Comparison of ENCODE assay signal across 10 cellular contexts in genomic region chr2:36389081-36389480, GRCh38. TPM values are rescaled to one million over a fixed set of nuclear protein-coding genes. Genes with fewer than 3 reads are reported as not detected.
DNase-seq lines count a peak whose midpoint lies in the region; ATAC-seq and TF ChIP-seq lines count a peak whose summit lies in the region.
"Had no signal": no experiment of that assay in that cellular context is flagged by ENCODE, and none has a peak within 500 bp of the region (broad histone marks: within the 10 kb centered on the region; RNA-seq: fewer than 3 reads in every experiment).

No MANE protein-coding gene starts in this region.

- no peaks in the 10 kb centered on the region for H3K9me3 ChIP-seq in Caco-2
- H3K9me3 ChIP-seq in gastroesophageal sphincter, result no peaks in the 10 kb centered on the region
- no peaks in the 10 kb centered on the region for H3K9me3 ChIP-seq in neural cell (ENCODE audit: low read length)
- H3K9me3 ChIP-seq in Peyer's patch, result no peaks in the 10 kb centered on the region
- H3K9me3 ChIP-seq in suprapubic skin, result no peaks in the 10 kb centered on the region
- H3K9me3 ChIP-seq: BE2C had no signal

- H3K4me3 Mint-ChIP-seq in Caco-2 (ENCODE audit: unreplicated experiment), result no peak overlapping the region
- H3K4me3 Mint-ChIP-seq: activated CD8-positive, alpha-beta T cell treated with anti-CD3 and anti-CD28 coated beads for 36 hours had no signal

- no peaks in the 10 kb centered on the region for H4K20me1 ChIP-seq in neural cell (ENCODE audit: insufficient read depth)

- peaks cover 48% of the 10 kb centered on the region for H3K4me1 Mint-ChIP-seq in Caco-2 (ENCODE audit: low read depth, unreplicated experiment)

- POLR2A ChIA-PET in Caco-2 (lab: Charles Lee), result interaction anchor here (0.6 kb wide), 1 partner anchor 118 kb away, joined by 3 read pairs; no protein-coding TSS in a partner anchor

- no peaks in the 10 kb centered on the region for H3F3A ChIP-seq in neural cell (ENCODE audit: insufficient read depth, low read length, poor library complexity, severe bottlenecking)

- ATAC-seq in SK-N-SH treated with all-trans-retinoic acid at 6 μM for 48 hours (peak; percentile 54), gastroesophageal sphincter (no peak)
- ATAC-seq in stimulated activated naive CD8-positive, alpha-beta T cell treated with anti-CD3 and anti-CD28 coated beads, Interleukin-15, Interleukin-2, amounts not matched to agents 100 U/mL and 50 U/mL, for 24 hours, result no peak
- ATAC-seq: activated CD8-positive, alpha-beta T cell treated with anti-CD3 and anti-CD28 coated beads for 36 hours had no signal

- H3K27me3 Mint-ChIP-seq in Caco-2 (ENCODE audit: insufficient read depth, unreplicated experiment), result no peaks in the 10 kb centered on the region
- H3K27me3 Mint-ChIP-seq: activated CD8-positive, alpha-beta T cell treated with anti-CD3 and anti-CD28 coated beads for 36 hours had no signal

- H3K4me3 ChIP-seq in Caco-2 (ENCODE audit: low read depth, low read length) (no peak overlapping the region), gastroesophageal sphincter (no peak overlapping the region), neural cell (ENCODE audit: low read length) (peak overlapping the region; percentile 21), Peyer's patch (no peak overlapping the region), suprapubic skin (no peak overlapping the region)

- H3K9me2 ChIP-seq in neural cell (ENCODE audit: insufficient read depth, low read length), result no peaks in the 10 kb centered on the region

- intact Hi-C loops in Caco-2 (cut with micrococcal nuclease; ENCODE audit: unreplicated experiment), result no loop called here

- peaks cover 80% of the 10 kb centered on the region for H3K36me3 Mint-ChIP-seq in Caco-2 (ENCODE audit: insufficient read depth, unreplicated experiment)

- DNase-seq in Caco-2 (no peak), Peyer's patch (no peak), NCI-H1694 (lab: John Stamatoyannopoulos, UW) (no peak), suprapubic skin (ENCODE audit: low spot score in 2 of 2) (no peak)
- DNase-seq in stimulated activated naive CD8-positive, alpha-beta T cell treated with anti-CD3 and anti-CD28 coated beads, Interleukin-15, Interleukin-2, amounts not matched to agents 100 U/mL and 50 U/mL, for 24 hours, result no peak
- DNase-seq: activated CD8-positive, alpha-beta T cell treated with anti-CD3 and anti-CD28 coated beads for 36 hours; BE2C had no signal

- no peak for TF ChIP-seq POLR2A in gastroesophageal sphincter (IDR thresholded peaks at IDR 0.05)
- no peak for TF ChIP-seq POLR2A in Peyer's patch (IDR thresholded peaks at IDR 0.05)
- no peak for TF ChIP-seq POLR2A in suprapubic skin (IDR thresholded peaks at IDR 0.05)

- no peak overlapping the region for H3K9ac ChIP-seq in neural cell (ENCODE audit: low read length)

- peak overlapping the region in 3 of 4 donors; percentile 14 to 36 (median 34) for H3K27ac ChIP-seq in gastroesophageal sphincter
- H3K27ac ChIP-seq in neural cell (ENCODE audit: low read length), result peak overlapping the region; percentile 29
- peak overlapping the region in 1 of 4 donors; percentile 48 for H3K27ac ChIP-seq in Peyer's patch
- no peak overlapping the region for H3K27ac ChIP-seq in suprapubic skin

- H3K27me3 ChIP-seq in Caco-2 (replicated peaks; ENCODE audit: control insufficient read depth, insufficient read depth, low read length) (no peaks in the 10 kb centered on the region), gastroesophageal sphincter (no peaks in the 10 kb centered on the region), neural cell (ENCODE audit: insufficient read depth, low read depth, low read length) (no peaks in the 10 kb centered on the region), Peyer's patch (no peaks in the 10 kb centered on the region), suprapubic skin (no peaks in the 10 kb centered on the region)

- H3K4me2 ChIP-seq in neural cell (ENCODE audit: low read length), result peak overlapping the region; percentile 34

- no peaks in the 10 kb centered on the region for H3K79me2 ChIP-seq in neural cell (replicated peaks; ENCODE audit: insufficient read depth, low read length)

- H3K4me1 ChIP-seq in Caco-2 (peaks cover 77% of the 10 kb centered on the region), gastroesophageal sphincter (peaks cover 6 to 53% (median 8%) of the 10 kb centered on the region in 3 donors), Peyer's patch (peaks cover 0 to 9% (median 0%) of the 10 kb centered on the region in 4 donors), suprapubic skin (peaks cover 16% of the 10 kb centered on the region)
- H3K4me1 ChIP-seq: BE2C had no signal

- BruUV-seq in Caco-2 (replicated peaks; lab: Mats Ljungman, UMichigan), result no TSS peak

- TF ChIP-seq RAD21 in neural cell (conservative IDR thresholded peaks at IDR 0.05), result no peak

- TF ChIP-seq EP300 in gastroesophageal sphincter (IDR thresholded peaks at IDR 0.05) (no peak), neural cell (conservative IDR thresholded peaks at IDR 0.05; ENCODE audit: poor library complexity, severe bottlenecking) (no peak), suprapubic skin (IDR thresholded peaks at IDR 0.05) (no peak)

- H3K36me3 ChIP-seq in Caco-2 (ENCODE audit: control insufficient read depth, insufficient read depth, low read length) (0 out of 2 replicates have a peak, but pooled peaks cover 1% of the 10 kb centered on the region), gastroesophageal sphincter (no peaks in the 10 kb centered on the region), neural cell (ENCODE audit: insufficient read depth, low read length) (no peaks in the 10 kb centered on the region), Peyer's patch (no peaks in the 10 kb centered on the region), suprapubic skin (no peaks in the 10 kb centered on the region)
- H3K36me3 ChIP-seq: BE2C had no signal

- CTCF ChIA-PET in Caco-2 (lab: Charles Lee), result no interaction called here

- H2AFZ ChIP-seq in neural cell (ENCODE audit: low read depth, low read length), result no peak overlapping the region

- peak overlapping the region; percentile 17 for H3K27ac Mint-ChIP-seq in Caco-2 (ENCODE audit: unreplicated experiment)
- H3K27ac Mint-ChIP-seq: activated CD8-positive, alpha-beta T cell treated with anti-CD3 and anti-CD28 coated beads for 36 hours had no signal

- TF ChIP-seq CTCF in Caco-2 (IDR thresholded peaks at IDR 0.05; ENCODE audit: insufficient read depth in 1 of 2, low read depth in 1 of 2, low read length in 1 of 2, severe bottlenecking in 1 of 2, unreplicated experiment in 1 of 2) (no peak), gastroesophageal sphincter (IDR thresholded peaks at IDR 0.05) (no peak), neural cell (IDR thresholded peaks at IDR 0.05; ENCODE audit: poor library complexity, severe bottlenecking) (no peak), Peyer's patch (IDR thresholded peaks at IDR 0.05) (no peak), suprapubic skin (IDR thresholded peaks at IDR 0.05) (no peak)

- WGBS in gastroesophageal sphincter (ENCODE audit: low coverage in 1 of 2), 2 donors, result 24 to 35% methylated on average over 4 of the region's 4 CpGs
- WGBS in suprapubic skin, result 49% methylated on average over 4 of the region's 4 CpGs

- no peaks in the 10 kb centered on the region for H3K9me3 Mint-ChIP-seq in Caco-2 (ENCODE audit: unreplicated experiment)
- H3K9me3 Mint-ChIP-seq: activated CD8-positive, alpha-beta T cell treated with anti-CD3 and anti-CD28 coated beads for 36 hours had no signal

TF ChIP-seq in SK-N-SH treated with all-trans-retinoic acid at 6 μM for 48 hours, 23 proteins besides CTCF, POLR2A, EP300 and RAD21:
- TF ChIP-seq CSDC2 (CRISPR knock-in tag; IDR thresholded peaks at IDR 0.05), result peak; percentile 39; the same call in 1 of the 2 replicates
- TF ChIP-seq ISL1 (CRISPR knock-in tag; IDR thresholded peaks at IDR 0.05), result 0 out of 2 replicates have a peak, but pooled peaks have one; percentile 20
- TF ChIP-seq ZNF70 (CRISPR knock-in tag; IDR thresholded peaks at IDR 0.05), result no peak

TF ChIP-seq in neural cell, 6 proteins besides CTCF, POLR2A, EP300 and RAD21:
- TF ChIP-seq REST (IDR thresholded peaks at IDR 0.05; ENCODE audit: borderline replicate concordance) (peak; percentile 40), SMC3 (conservative IDR thresholded peaks at IDR 0.05; ENCODE audit: poor library complexity) (no peak), POLR2AphosphoS5 (IDR thresholded peaks at IDR 0.05) (no peak), MXI1 (conservative IDR thresholded peaks at IDR 0.05; ENCODE audit: poor library complexity, severe bottlenecking) (no peak), EZH2 (IDR thresholded peaks at IDR 0.05; ENCODE audit: borderline replicate concordance, insufficient read depth, low read length, poor library complexity, severe bottlenecking) (no peak), TAF1 (IDR thresholded peaks at IDR 0.05; ENCODE audit: low read depth) (no peak)
TF ChIP-seq in neural cell: peak in this region for 1.

RNA-seq across cellular contexts. Expression of gene CRIM1, which starts 33.5 kb away (rescaled TPM):
- total RNA-seq in Caco-2 (2022) (270 and 292 TPM in 2 replicates), gastroesophageal sphincter (100 to 1,000 TPM; 150 to 342 (median 203) TPM), Peyer's patch (100 to 1,000 TPM in 1 of 4 donors, 10 to 100 TPM in 3; 29.9 to 181 (median 63.6) TPM), suprapubic skin (100 to 1,000 TPM in 2 of 4 donors, 10 to 100 TPM in 2; 72.6 to 162 (median 112) TPM)
- 6.7 and 6.8 TPM in 2 replicates for polyA plus RNA-seq in neural cell
- 14.8 and 18.3 TPM in 2 replicates for polyA minus RNA-seq in neural cell
